ENCODE assay signal across 16 cellular contexts in the genomic region with DNA sequence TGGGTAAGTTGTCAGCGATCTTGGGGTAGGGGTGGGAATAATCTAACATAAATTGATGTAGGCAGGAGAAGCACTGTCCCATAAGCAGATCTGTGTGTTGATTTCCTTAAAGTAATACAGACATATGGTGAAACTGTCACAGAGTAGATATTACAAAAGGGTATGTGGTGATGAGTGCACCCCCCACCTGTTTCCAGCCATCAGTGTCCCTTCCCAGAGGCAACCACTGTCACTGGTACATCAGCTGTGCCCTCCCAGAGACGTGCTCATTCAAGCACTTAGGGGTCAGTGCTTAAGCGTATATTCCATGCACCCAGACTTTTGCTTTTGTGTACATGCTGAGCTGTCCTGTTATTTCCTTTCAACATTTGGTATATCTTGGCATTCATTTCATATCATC.
A peak's percentile ranks its signal among the peaks of the same experiment; 100 is the strongest.
DNase-seq lines count a peak whose midpoint lies in the region; ATAC-seq and TF ChIP-seq lines count a peak whose summit lies in the region.
"Had no signal": no experiment of that assay in that cellular context is flagged by ENCODE, and none has a peak within 500 bp of the region (broad histone marks: within the 10 kb centered on the region; RNA-seq: fewer than 3 reads in every experiment).

No MANE protein-coding gene starts in this region.

- CTCF ChIA-PET in HEK293 (lab: Yijun Ruan, JAX) = interaction anchor here (0.6 kb wide), 1 partner anchor 359 kb away, joined by 3 read pairs; no protein-coding TSS in a partner anchor
- CTCF ChIA-PET in RWPE1 (lab: Yijun Ruan, JAX) = interaction anchor here (0.6 to 1.5 kb wide), 5 partner anchors 13 to 391 kb away, joined by 3 to 5 read pairs (median 4); no protein-coding TSS in a partner anchor

- no peak overlapping the region for H3K14ac ChIP-seq in mesenchymal stem cell (ENCODE audit: low read length in 2 of 2)

- H2BK15ac ChIP-seq in mesenchymal stem cell (ENCODE audit: low read depth, poor library complexity, severe bottlenecking) = peak overlapping the region; percentile 1

- peak overlapping the region in 1 of 2 experiments; percentile 12 for H2BK12ac ChIP-seq in mesenchymal stem cell (ENCODE audit: low read length in 2 of 2)

- H3K4me2 ChIP-seq in mesenchymal stem cell (ENCODE audit: low read length, poor library complexity, severe bottlenecking) = no peak overlapping the region

- WGBS in mesenchymal stem cell = 100% methylated on average over 3 of the region's 3 CpGs
- 64 to 94% methylated on average over 3 of the region's 3 CpGs for WGBS in aorta, 2 donors

- H2BK5ac ChIP-seq in mesenchymal stem cell (ENCODE audit: low read depth, low read length, poor library complexity, severe bottlenecking) = no peak overlapping the region

- no peak for TF ChIP-seq POLR2A in vagina (IDR thresholded peaks at IDR 0.05)

- H3K9me3 ChIP-seq in HEK293 (ENCODE audit: control insufficient read depth, insufficient read depth, low read depth, low read length) (no peaks in the 10 kb centered on the region), mesenchymal stem cell (ENCODE audit: control insufficient read depth, low read length) (no peaks in the 10 kb centered on the region), vagina (no peaks in the 10 kb centered on the region), aorta (ENCODE audit: control insufficient read depth, low read length) (no peaks in the 10 kb centered on the region)

- no peak overlapping the region for H2AFZ ChIP-seq in mesenchymal stem cell (ENCODE audit: low read depth, low read length)

- no peak overlapping the region for H4K91ac ChIP-seq in mesenchymal stem cell (ENCODE audit: low read length)

- DNase-seq in RWPE1 (ENCODE audit: low spot score) = no peak
- DNase-seq in mesenchymal stem cell = no peak
- no peak for DNase-seq in vagina (ENCODE audit: extremely low spot score in 2 of 2)
- no peak for DNase-seq in GDM1 (lab: John Stamatoyannopoulos, UW)
- no peak for DNase-seq in aorta
- no peak for DNase-seq in GM19240 (ENCODE audit: insufficient read length, low spot score)
- DNase-seq: AML-193, DMS79 treated with DMSO at 0.1 percent for 48 hours, H9, MV-4-11, NCI-H1694 treated with DMSO at 0.1 percent for 48 hours, NCI-H510A, NCI-H774 had no signal

- peak overlapping the region; percentile 52 to 69 for H3K18ac ChIP-seq in mesenchymal stem cell (ENCODE audit: low read depth in 1 of 2, low read length in 2 of 2)

- no peak overlapping the region for H3K4ac ChIP-seq in mesenchymal stem cell (ENCODE audit: low read depth in 1 of 2, low read length in 2 of 2)

- no peak overlapping the region for H2BK120ac ChIP-seq in mesenchymal stem cell (ENCODE audit: low read depth, low read length)

- H3K36me3 ChIP-seq in HEK293 (ENCODE audit: control insufficient read depth in 2 of 2, insufficient read depth in 1 of 2, low read length in 2 of 2) = no peaks in the 10 kb centered on the region
- H3K36me3 ChIP-seq in mesenchymal stem cell (ENCODE audit: control insufficient read depth in 1 of 2, insufficient read depth in 2 of 2, low read depth in 1 of 2, low read length in 2 of 2) = no peaks in the 10 kb centered on the region
- no peaks in the 10 kb centered on the region for H3K36me3 ChIP-seq in vagina
- H3K36me3 ChIP-seq in aorta (ENCODE audit: control insufficient read depth in 1 of 2, insufficient read depth in 2 of 2, low read length in 1 of 2) = no peaks in the 10 kb centered on the region

- intact Hi-C loops in vagina (cut with DNase I) (no loop called here), aorta (cut with DNase I) (no loop called here)

- ATAC-seq in aorta (ENCODE audit: low FRiP score) = no peak
- ATAC-seq: K562 had no signal

- H4K8ac ChIP-seq in mesenchymal stem cell (ENCODE audit: low read length) = no peak overlapping the region

- no peak overlapping the region for H2AK5ac ChIP-seq in mesenchymal stem cell (ENCODE audit: low read length, severe bottlenecking)

- no peak overlapping the region for H3K9ac ChIP-seq in mesenchymal stem cell (ENCODE audit: low read length)

- H3K4me3 ChIP-seq in HEK293 (ENCODE audit: low read depth, low read length) = no peak overlapping the region
- H3K4me3 ChIP-seq in mesenchymal stem cell (ENCODE audit: insufficient read depth in 1 of 2, low read depth in 1 of 2, low read length in 2 of 2) = no peak overlapping the region
- no peak overlapping the region for H3K4me3 ChIP-seq in vagina
- H3K4me3 ChIP-seq in aorta (ENCODE audit: low read length in 2 of 2) = no peak overlapping the region
- H3K4me3 ChIP-seq: K562 had no signal

- POLR2A ChIA-PET in HEK293 (lab: Yijun Ruan, JAX) (no interaction called here), RWPE1 (lab: Yijun Ruan, JAX; ENCODE audit: low non-redundant PET) (no interaction called here)

- H3K23ac ChIP-seq in mesenchymal stem cell (ENCODE audit: low read length in 2 of 2) = no peak overlapping the region

- H3K27me3 ChIP-seq in mesenchymal stem cell (ENCODE audit: control insufficient read depth in 1 of 2, insufficient read depth in 1 of 2, low read length in 2 of 2) = peaks cover 7 to 38% of the 10 kb centered on the region in 2 experiments
- no peaks in the 10 kb centered on the region for H3K27me3 ChIP-seq in vagina
- H3K27me3 ChIP-seq in aorta (ENCODE audit: control insufficient read depth in 1 of 2, insufficient read depth in 2 of 2, low read length in 1 of 2) = no peaks in the 10 kb centered on the region

- H3K4me1 ChIP-seq in HEK293 (ENCODE audit: control insufficient read depth, insufficient read depth, low read length) = 0 out of 2 replicates have a peak, but pooled peaks cover 3% of the 10 kb centered on the region
- peaks cover 6% of the 10 kb centered on the region for H3K4me1 ChIP-seq in mesenchymal stem cell (ENCODE audit: control insufficient read depth, insufficient read depth, low read depth, low read length)
- H3K4me1 ChIP-seq in vagina = peaks cover 42% of the 10 kb centered on the region
- H3K4me1 ChIP-seq in aorta (ENCODE audit: control insufficient read depth in 1 of 2, insufficient read depth in 2 of 2, low read length in 2 of 2) = no peaks in the 10 kb centered on the region

- no peak overlapping the region for H3K27ac ChIP-seq in HEK293 (ENCODE audit: extremely low read depth, low read depth, low read length)
- H3K27ac ChIP-seq in RWPE1 = peak overlapping the region; percentile 90
- H3K27ac ChIP-seq in mesenchymal stem cell (ENCODE audit: low read length, poor library complexity, severe bottlenecking) = no peak overlapping the region
- peak overlapping the region; percentile 77 for H3K27ac ChIP-seq in vagina
- no peak overlapping the region for H3K27ac ChIP-seq in aorta (ENCODE audit: low read depth in 1 of 2, low read length in 2 of 2)
- H3K27ac ChIP-seq: C4-2B had no signal

- no peaks in the 10 kb centered on the region for H3K79me1 ChIP-seq in mesenchymal stem cell (replicated peaks; ENCODE audit: low read length, poor library complexity, severe bottlenecking)

- TF ChIP-seq CTCF in HEK293 (tag by site-specific recombination; IDR thresholded peaks at IDR 0.05) = no peak
- no peak for TF ChIP-seq CTCF in RWPE1 (conservative IDR thresholded peaks at IDR 0.05; ENCODE audit: low read depth)
- no peak for TF ChIP-seq CTCF in vagina (IDR thresholded peaks at IDR 0.05)

TF ChIP-seq in HEK293, 187 proteins besides CTCF, POLR2A, EP300 and RAD21:
- TF ChIP-seq ZIC2 (tag by site-specific recombination; IDR thresholded peaks at IDR 0.05) = no peak
- TF ChIP-seq SCRT2 (tag by site-specific recombination; IDR thresholded peaks at IDR 0.05) = peak; percentile 78

Comparison
In these comparisons a context has a peak if more than half of its experiments do, and no peak if none do; other contexts are left out.
1. H3K27ac ChIP-seq: peak in RWPE1 (single experiment) and vagina (single experiment); none in HEK293 (single experiment), mesenchymal stem cell (single experiment) and aorta (0 of 2).